In genomic region chr17:7915611-7916382, GRCh38 we compare ENCODE assay signal across 8 cellular contexts. TPM values are rescaled to one million over a fixed set of nuclear protein-coding genes. Genes with fewer than 3 reads are reported as not detected.
DNase-seq lines count a peak whose midpoint lies in the region; ATAC-seq and TF ChIP-seq lines count a peak whose summit lies in the region.

Gene RNF227 (minus strand): TSS chr17:7916289. CDS start chr17:7916195, 94 bp downstream.

- H3K36me3 ChIP-seq in HCT116 (ENCODE audit: control insufficient read depth in 1 of 2, insufficient read depth in 2 of 2, low read length in 2 of 2) (peaks cover 2 to 3% of the 10 kb centered on the region in 2 experiments; a peak in 1 of 4 replicates), SJSA1 (peaks cover 21% of the 10 kb centered on the region), gastroesophageal sphincter (peaks cover 0 to 18% of the 10 kb centered on the region in 2 donors)

- H3K4me1 Mint-ChIP-seq in activated naive CD4-positive, alpha-beta T cell treated with anti-CD3 and anti-CD28 coated beads for 36 hours (ENCODE audit: low read depth) = peaks cover 29% of the 10 kb centered on the region

- BruUV-seq in HCT116 (replicated peaks; lab: Mats Ljungman, UMichigan) = no TSS peak

- no peak for TF ChIP-seq RAD21 in HCT116 (IDR thresholded peaks at IDR 0.05; ENCODE audit: low read depth)

- peak within 1 kb of the TSS; percentile 19 to 28 for H3K4me3 ChIP-seq in HCT116 (replicated peaks in 1 of 2; ENCODE audit: low read depth in 1 of 2, low read length in 2 of 2)
- H3K4me3 ChIP-seq in SJSA1 = peak within 1 kb of the TSS; percentile 42
- peak within 1 kb of the TSS; percentile 58 to 68 for H3K4me3 ChIP-seq in gastroesophageal sphincter

- H3K9ac ChIP-seq in HCT116 (ENCODE audit: low read length) = 0 out of 2 replicates have a peak within 1 kb of the TSS, but pooled peaks have one; percentile 13

- no peaks in the 10 kb centered on the region for H3K27me3 Mint-ChIP-seq in activated naive CD4-positive, alpha-beta T cell treated with anti-CD3 and anti-CD28 coated beads for 36 hours (ENCODE audit: low read depth)

- H4K20me1 ChIP-seq in HCT116 (ENCODE audit: insufficient read depth) = no peaks in the 10 kb centered on the region

- no peak for TF ChIP-seq POLR2A in HCT116 (IDR thresholded peaks at IDR 0.05; ENCODE audit: borderline replicate concordance, extremely low read depth, insufficient read depth, insufficient read length)
- TF ChIP-seq POLR2A in gastroesophageal sphincter (IDR thresholded peaks at IDR 0.05) = peak; percentile 50 to 63

- no peak for TF ChIP-seq CTCF in HCT116 (IDR thresholded peaks at IDR 0.05 in 2 of 3, conservative IDR thresholded peaks at IDR 0.05 in 1 of 3; ENCODE audit: borderline replicate concordance in 1 of 3, insufficient read depth in 1 of 3, low read depth in 2 of 3, low read length in 2 of 3)
- TF ChIP-seq CTCF in gastroesophageal sphincter (IDR thresholded peaks at IDR 0.05) = peak in 1 of 4 experiments; percentile 14

- H3K27ac Mint-ChIP-seq in activated naive CD4-positive, alpha-beta T cell treated with anti-CD3 and anti-CD28 coated beads for 36 hours = peak within 1 kb of the TSS; percentile 92

- peak; percentile 98 for DNase-seq in EH (ENCODE audit: low read depth)
- DNase-seq in HCT116 (ENCODE audit: low read depth, low spot score) = peak; percentile 63
- peak; percentile 92 for DNase-seq in MV-4-11 (lab: John Stamatoyannopoulos, UW)
- peak; percentile 91 to 94 for DNase-seq in SJSA1 (ENCODE audit: low read depth in 1 of 2, low spot score in 2 of 2)
- DNase-seq in activated naive CD4-positive, alpha-beta T cell treated with anti-CD3 and anti-CD28 coated beads for 36 hours = peak; percentile 91
- peak; percentile 83 for DNase-seq in non-pigmented ciliary epithelial cell (ENCODE audit: low read depth)
- peak; percentile 32 to 96 (median 77) for DNase-seq in substantia nigra (lab: John Stamatoyannopoulos, UW)

- H3K4me1 ChIP-seq in HCT116 (ENCODE audit: control insufficient read depth in 1 of 2, insufficient read depth in 2 of 2, low read length in 2 of 2) (peaks cover 10 to 28% of the 10 kb centered on the region in 2 experiments; a peak in 3 of 4 replicates), SJSA1 (replicated peaks) (peaks cover 16% of the 10 kb centered on the region), gastroesophageal sphincter (peaks cover 0 to 30% (median 16%) of the 10 kb centered on the region in 3 donors)

- intact Hi-C loops in HCT116 (cut with micrococcal nuclease) = no loop called here
- intact Hi-C loops in activated naive CD4-positive, alpha-beta T cell treated with anti-CD3 and anti-CD28 coated beads for 36 hours (cut with micrococcal nuclease) = loop anchor here (1.0 kb wide), 3 partner anchors 17 to 58 kb away; partner anchors contain the start of genes CNTROB and NAA38

- RAD21 ChIA-PET in HCT116 (lab: Charles Lee; ENCODE audit: low non-redundant PET in 1 of 2, low total read pairs in 2 of 2, uncharacterized antibody in 2 of 2, unreplicated experiment in 2 of 2) = no interaction called here

- no peaks in the 10 kb centered on the region for H3K79me2 ChIP-seq in HCT116 (ENCODE audit: insufficient read depth, low read length)

- no peaks in the 10 kb centered on the region for H3K9me3 ChIP-seq in HCT116 (ENCODE audit: control insufficient read depth in 1 of 2, insufficient read depth in 1 of 2, low read depth in 1 of 2, low read length in 2 of 2)
- peaks cover 4% of the 10 kb centered on the region for H3K9me3 ChIP-seq in SJSA1 (replicated peaks)
- H3K9me3 ChIP-seq in gastroesophageal sphincter = no peaks in the 10 kb centered on the region

- POLR2A ChIA-PET in HCT116 (lab: Charles Lee) = interaction anchor here (1.0 kb wide), 1 partner anchor 77 kb away, joined by 3 read pairs; no protein-coding TSS in a partner anchor

- CTCF ChIA-PET in HCT116 (lab: Charles Lee) = interaction anchor here (1.7 kb wide), 1 partner anchor 126 kb away, joined by 5 read pairs; no protein-coding TSS in a partner anchor
- CTCF ChIA-PET in activated naive CD4-positive, alpha-beta T cell treated with anti-CD3 and anti-CD28 coated beads for 36 hours (lab: Charles Lee) = interaction anchor here (0.6 to 4.8 kb wide), 6 partner anchors 13 to 74 kb away, joined by 3 to 44 read pairs (median 3); no protein-coding TSS in a partner anchor

- peak within 1 kb of the TSS; percentile 93 for H3K4me3 Mint-ChIP-seq in activated naive CD4-positive, alpha-beta T cell treated with anti-CD3 and anti-CD28 coated beads for 36 hours

- H3K36me3 Mint-ChIP-seq in activated naive CD4-positive, alpha-beta T cell treated with anti-CD3 and anti-CD28 coated beads for 36 hours (ENCODE audit: low read depth) = peaks cover 8% of the 10 kb centered on the region

- H3K27me3 ChIP-seq in HCT116 (ENCODE audit: insufficient read depth, low read length) = no peaks in the 10 kb centered on the region
- no peaks in the 10 kb centered on the region for H3K27me3 ChIP-seq in SJSA1 (replicated peaks)
- H3K27me3 ChIP-seq in gastroesophageal sphincter = no peaks in the 10 kb centered on the region

- no peaks in the 10 kb centered on the region for H3K9me3 Mint-ChIP-seq in activated naive CD4-positive, alpha-beta T cell treated with anti-CD3 and anti-CD28 coated beads for 36 hours

- no peak within 1 kb of the TSS for H2AFZ ChIP-seq in HCT116 (ENCODE audit: low read depth, low read length, poor library complexity, severe bottlenecking)

- peak; percentile 63 for ATAC-seq in HCT116
- ATAC-seq in gastroesophageal sphincter = peak; percentile 91

- TF ChIP-seq EP300 in gastroesophageal sphincter (IDR thresholded peaks at IDR 0.05) = no peak

- WGBS in gastroesophageal sphincter (ENCODE audit: low coverage in 1 of 2), 2 donors = no CpG with 5 or more reads among the region's 100 CpGs

- peak within 1 kb of the TSS; percentile 62 for H3K4me2 ChIP-seq in HCT116 (ENCODE audit: low read length)

- no peaks in the 10 kb centered on the region for H3K9me2 ChIP-seq in HCT116 (ENCODE audit: insufficient read depth)

- H3K27ac ChIP-seq in HCT116 (ENCODE audit: low read depth, low read length) (peak within 1 kb of the TSS; percentile 38; the same call in 1 of the 2 replicates), SJSA1 (peak within 1 kb of the TSS; percentile 45; the same call in 1 of the 2 replicates), gastroesophageal sphincter (peak within 1 kb of the TSS; percentile 88 to 99 (median 95)), substantia nigra (ENCODE audit: low read depth, low read length, poor library complexity, severe bottlenecking) (peak within 1 kb of the TSS; percentile 90)

TF ChIP-seq in HCT116, 20 proteins besides CTCF, POLR2A, EP300 and RAD21:
- TF ChIP-seq MAX (IDR thresholded peaks at IDR 0.05) = peak; percentile 93
- TF ChIP-seq POLR2AphosphoS5 (IDR thresholded peaks at IDR 0.05; ENCODE audit: low read depth, low read length) = no peak
- no peak for TF ChIP-seq ATF3 (IDR thresholded peaks at IDR 0.05)
- TF ChIP-seq ELF1 (IDR thresholded peaks at IDR 0.05; ENCODE audit: borderline replicate concordance, low read depth) = no peak
- TF ChIP-seq SP1 (IDR thresholded peaks at IDR 0.05; ENCODE audit: low read depth) = no peak
- TF ChIP-seq EZH2phosphoT487 (IDR thresholded peaks at IDR 0.05; ENCODE audit: borderline replicate concordance) = no peak
- TF ChIP-seq YY1 (IDR thresholded peaks at IDR 0.05; ENCODE audit: extremely low read depth, insufficient replicate concordance, low read depth, low read length) = no peak
- no peak for TF ChIP-seq JUND (IDR thresholded peaks at IDR 0.05)
- TF ChIP-seq ZFX (IDR thresholded peaks at IDR 0.05) = no peak
- 0 out of 2 replicates have a peak, but pooled peaks have one; percentile 34 for TF ChIP-seq EGR1 (IDR thresholded peaks at IDR 0.05; ENCODE audit: low read depth)
- TF ChIP-seq EZH2 (IDR thresholded peaks at IDR 0.05) = no peak
- TF ChIP-seq SIN3A (IDR thresholded peaks at IDR 0.05; ENCODE audit: low read depth) = no peak
- TF ChIP-seq FOSL1 (IDR thresholded peaks at IDR 0.05; ENCODE audit: low read depth) = no peak
- no peak for TF ChIP-seq ZBTB33 (IDR thresholded peaks at IDR 0.05; ENCODE audit: extremely low read depth, insufficient replicate concordance, low read length)
- TF ChIP-seq TCF7L2 (IDR thresholded peaks at IDR 0.05; ENCODE audit: borderline replicate concordance, extremely low read depth, insufficient read depth, insufficient read length) = no peak
- 0 out of 2 replicates have a peak, but pooled peaks have one; percentile 35 for TF ChIP-seq CBX3 (IDR thresholded peaks at IDR 0.05; ENCODE audit: low read depth)
- TF ChIP-seq SRF (IDR thresholded peaks at IDR 0.05; ENCODE audit: low read depth) = no peak

RNA-seq across cellular contexts. Expression of gene RNF227, which starts in this region (rescaled TPM):
- total RNA-seq in HCT116 (2021; ENCODE audit: unreplicated experiment) (0.74 TPM), gastroesophageal sphincter (1 to 10 TPM; 1.6 to 5.4 (median 2.1) TPM)
- polyA plus RNA-seq in HCT116 (2012) = 0.29 and 1.2 TPM in 2 replicates
- total RNA-seq in SJSA1 (2014; rRNA removed; shearing (Covaris generic)) = 0.42 TPM in 1 of 2 replicates, not detected in the other
- total RNA-seq in activated naive CD4-positive, alpha-beta T cell treated with anti-CD3 and anti-CD28 coated beads for 36 hours = 1 to 10 TPM; 3.1 to 3.8 TPM

Comparison
In these comparisons a context has a peak if more than half of its experiments do, and no peak if none do; other contexts are left out.
1. Peak in every context shown above with its lines: DNase-seq, ATAC-seq, H3K4me3 ChIP-seq and H3K27ac ChIP-seq.
2. Peak in DNase-seq, H3K4me3 ChIP-seq and H3K27ac ChIP-seq in SJSA1; RNA of the gene not detected or under 1 TPM.
3. H3K27ac ChIP-seq: peak in every context shown above with its lines; median percentile 95 in gastroesophageal sphincter; 90 in substantia nigra; 45 in SJSA1; 38 in HCT116.